In the genomic region with DNA sequence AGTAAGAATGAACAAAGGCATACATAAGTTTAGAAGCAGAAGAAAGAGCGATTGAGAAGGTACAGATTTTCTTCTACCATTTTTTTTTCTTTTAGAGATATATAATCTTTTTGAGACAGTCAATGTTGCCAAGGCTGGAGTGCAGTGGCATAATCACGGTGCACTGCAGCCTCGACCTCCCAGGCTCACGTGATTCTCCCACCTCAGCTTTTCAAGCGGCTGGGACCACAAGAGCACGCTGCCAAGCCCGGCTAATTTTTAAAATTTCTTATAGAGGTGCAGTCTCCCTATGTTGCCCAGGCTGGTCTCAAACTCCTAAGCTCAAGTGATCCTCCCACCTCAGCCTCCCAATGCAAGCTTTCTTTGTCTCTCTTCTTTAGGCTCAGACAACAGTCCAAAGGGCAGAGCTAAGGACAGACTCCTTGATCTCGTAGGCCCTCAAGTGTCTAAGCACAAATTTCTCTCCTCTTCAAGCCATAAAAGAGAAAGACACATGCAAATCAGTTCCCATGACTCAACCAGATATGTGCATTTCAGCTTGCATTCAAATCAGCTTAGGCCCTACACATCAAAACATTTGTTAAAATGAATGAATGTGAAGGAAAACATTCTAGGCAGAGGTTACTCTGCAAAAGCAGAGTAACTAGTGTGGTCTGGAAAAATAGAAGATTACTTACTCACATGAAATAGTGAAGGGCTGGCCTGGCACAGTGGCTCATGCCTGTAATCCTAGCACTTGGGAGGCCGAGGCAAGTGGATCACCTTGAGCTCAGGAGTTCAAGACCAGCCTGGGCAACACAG, we compare ENCODE assay signal across 8 cellular contexts. TPM values are rescaled to one million over a fixed set of nuclear protein-coding genes. Genes with fewer than 3 reads are reported as not detected.
DNase-seq lines count a peak whose midpoint lies in the region; ATAC-seq, FAIRE-seq and TF ChIP-seq lines count a peak whose summit lies in the region.

No MANE protein-coding gene starts in this region.

- H3K27me3 Mint-ChIP-seq in nephron progenitor cell (ENCODE audit: low read depth, poor library complexity) = peaks cover 3% of the 10 kb centered on the region

- peak; percentile 34 for TF ChIP-seq CTCF in OCI-LY3 (IDR thresholded peaks at IDR 0.05; ENCODE audit: low read depth, low read length)
- no peak for TF ChIP-seq CTCF in upper lobe of left lung (IDR thresholded peaks at IDR 0.05)
- no peak for TF ChIP-seq CTCF in nephron progenitor cell (IDR thresholded peaks at IDR 0.05)

- no peak for TF ChIP-seq POLR2A in GM18505 (IDR thresholded peaks at IDR 0.05; ENCODE audit: borderline replicate concordance, extremely low read depth, insufficient read depth, insufficient read length)
- no peak for TF ChIP-seq POLR2A in H54 (IDR thresholded peaks at IDR 0.05; ENCODE audit: low read depth, low read length)
- no peak for TF ChIP-seq POLR2A in upper lobe of left lung (IDR thresholded peaks at IDR 0.05)

- H3K79me1 ChIP-seq in mesendoderm (ENCODE audit: low read length) = no peaks in the 10 kb centered on the region

- H3K4me2 ChIP-seq in OCI-LY3 (ENCODE audit: low read length) = peak overlapping the region; percentile 32
- H3K4me2 ChIP-seq in mesendoderm (ENCODE audit: low read length) = no peak overlapping the region

- no peak overlapping the region for H4K5ac ChIP-seq in mesendoderm (ENCODE audit: low read length)

- H4K20me1 ChIP-seq in OCI-LY3 (ENCODE audit: insufficient read depth, low read length) = peaks cover 67% of the 10 kb centered on the region

- H2BK120ac ChIP-seq in mesendoderm (ENCODE audit: low read depth, low read length) = no peak overlapping the region

- H3K4me3 ChIP-seq in OCI-LY3 (ENCODE audit: low read length) (peak overlapping the region; percentile 5; the same call in 1 of the 2 replicates), mesendoderm (ENCODE audit: low read length) (no peak overlapping the region), upper lobe of left lung (no peak overlapping the region)

- H3K23ac ChIP-seq in mesendoderm (ENCODE audit: low read length) = no peak overlapping the region

- H3K4me3 Mint-ChIP-seq in nephron progenitor cell = no peak overlapping the region

- CTCF ChIA-PET in HEK293T (lab: Yijun Ruan, JAX) = no interaction called here

- H3K36me3 ChIP-seq in OCI-LY3 (replicated peaks; ENCODE audit: low read depth, low read length) (peaks cover 2% of the 10 kb centered on the region), mesendoderm (ENCODE audit: control insufficient read depth, insufficient read depth, low read length) (no peaks in the 10 kb centered on the region), upper lobe of left lung (no peaks in the 10 kb centered on the region)

- no peak overlapping the region for H3K27ac Mint-ChIP-seq in nephron progenitor cell

- ATAC-seq in GM18505 (IDR thresholded peaks at IDR 0.05; ENCODE audit: unreplicated experiment) = peak; percentile 42
- ATAC-seq in upper lobe of left lung (ENCODE audit: low FRiP score in 2 of 2) = no peak

- FAIRE-seq in H54 (lab: Jason Lieb, UNC) = peak; percentile 60

- H3K56ac ChIP-seq in mesendoderm (ENCODE audit: low read length) = no peak overlapping the region

- H3K27ac ChIP-seq in OCI-LY3 (ENCODE audit: low read length) = peak overlapping the region; percentile 25
- no peak overlapping the region for H3K27ac ChIP-seq in mesendoderm (ENCODE audit: low read depth, low read length)
- peak overlapping the region in 2 of 4 donors; percentile 13 to 50 for H3K27ac ChIP-seq in upper lobe of left lung

- no peak overlapping the region for H2BK15ac ChIP-seq in mesendoderm (replicated peaks; ENCODE audit: low read depth)

- H3K36me3 Mint-ChIP-seq in nephron progenitor cell (ENCODE audit: low read depth) = no peaks in the 10 kb centered on the region

- H3K79me2 ChIP-seq in OCI-LY3 (ENCODE audit: low read length) = peaks cover 99% of the 10 kb centered on the region
- peaks cover 2% of the 10 kb centered on the region for H3K79me2 ChIP-seq in mesendoderm (ENCODE audit: control insufficient read depth, insufficient read depth, low read length)

- DNase-seq in H54 (ENCODE audit: insufficient read length, low spot score) = no peak
- DNase-seq in mesendoderm = no peak
- no peak for DNase-seq in upper lobe of left lung
- no peak for DNase-seq in NCI-H1436 (lab: John Stamatoyannopoulos, UW)
- no peak for DNase-seq in nephron progenitor cell
- no peak for DNase-seq in HEK293T (ENCODE audit: extremely low spot score)

- POLR2A ChIA-PET in HEK293T (lab: Yijun Ruan, JAX) = no interaction called here

- H3K18ac ChIP-seq in mesendoderm (ENCODE audit: low read length) = peak overlapping the region; percentile 64

- no peak overlapping the region for H3K9ac ChIP-seq in OCI-LY3 (ENCODE audit: low read length)
- no peak overlapping the region for H3K9ac ChIP-seq in mesendoderm (ENCODE audit: low read length)

- no peak overlapping the region for H2AK5ac ChIP-seq in mesendoderm (ENCODE audit: low read length)

- no peak overlapping the region for H2AFZ ChIP-seq in OCI-LY3 (ENCODE audit: low read depth, low read length)

- peak overlapping the region; percentile 24 for H3K4ac ChIP-seq in mesendoderm (ENCODE audit: low read depth, low read length)

- H3K27me3 ChIP-seq in OCI-LY3 (ENCODE audit: low read depth, low read length) (no peaks in the 10 kb centered on the region), mesendoderm (ENCODE audit: insufficient read depth, low read length, poor library complexity) (no peaks in the 10 kb centered on the region), upper lobe of left lung (no peaks in the 10 kb centered on the region)

- H3K9me3 Mint-ChIP-seq in nephron progenitor cell = no peaks in the 10 kb centered on the region

- TF ChIP-seq EP300 in upper lobe of left lung (IDR thresholded peaks at IDR 0.05) = no peak

- no CpG with 5 or more reads among the region's 9 CpGs for WGBS in mesendoderm (ENCODE audit: extremely low coverage, insufficient coverage, low lambda C conversion rate)
- WGBS in upper lobe of left lung, 2 donors = 86 to 91% methylated on average over 9 of the region's 9 CpGs

- H3K4me1 ChIP-seq in OCI-LY3 (ENCODE audit: low read length) (peaks cover 38% of the 10 kb centered on the region), mesendoderm (ENCODE audit: control insufficient read depth, low read depth, low read length) (peaks cover 3% of the 10 kb centered on the region), upper lobe of left lung (peaks cover 47 to 67% (median 56%) of the 10 kb centered on the region in 4 donors)

- H3K9me3 ChIP-seq in OCI-LY3 (ENCODE audit: insufficient read depth, low read length) = no peaks in the 10 kb centered on the region
- H3K9me3 ChIP-seq in upper lobe of left lung = no peaks in the 10 kb centered on the region

- H4K8ac ChIP-seq in mesendoderm (ENCODE audit: low read depth, low read length) = no peak overlapping the region

- H3K4me1 Mint-ChIP-seq in nephron progenitor cell = peaks cover 10% of the 10 kb centered on the region

- H2BK5ac ChIP-seq in mesendoderm (ENCODE audit: low read length) = no peak overlapping the region

TF ChIP-seq in HEK293T, 16 proteins besides CTCF, POLR2A, EP300 and RAD21:
- TF ChIP-seq FOXA1 (IDR thresholded peaks at IDR 0.05) = no peak
- TF ChIP-seq NFRKB (IDR thresholded peaks at IDR 0.05) = no peak
- TF ChIP-seq TARDBP (IDR thresholded peaks at IDR 0.05) = no peak
- no peak for TF ChIP-seq SUZ12 (IDR thresholded peaks at IDR 0.05)
- no peak for TF ChIP-seq L3MBTL2 (conservative IDR thresholded peaks at IDR 0.05)
- no peak for TF ChIP-seq ELF4 (IDR thresholded peaks at IDR 0.05)

RNA-seq across cellular contexts. Expression of gene ITSN2, which starts 18.0 kb away (rescaled TPM):
- 10.0 TPM for polyA plus RNA-seq in mesendoderm (2013, experiment 1 of 2)
- 10.2 TPM for polyA plus RNA-seq in mesendoderm (2013, experiment 2 of 2)
- total RNA-seq in upper lobe of left lung = 100 to 1,000 TPM in 2 of 6 donors, 10 to 100 TPM in 4; 73.4 to 119 (median 91.3) TPM
